ENCODE assay signal across 8 cellular contexts in genomic region chrX:123884809-123885408, GRCh38. TPM values are rescaled to one million over a fixed set of nuclear protein-coding genes. Genes with fewer than 3 reads are reported as not detected.
DNase-seq lines count a peak whose midpoint lies in the region; ATAC-seq and TF ChIP-seq lines count a peak whose summit lies in the region.

No MANE protein-coding gene starts in this region.

- H3K27me3 ChIP-seq in right lobe of liver = no peaks in the 10 kb centered on the region

- H3K4me1 ChIP-seq in right lobe of liver = no peaks in the 10 kb centered on the region

- H3K36me3 Mint-ChIP-seq in activated naive CD4-positive, alpha-beta T cell treated with anti-CD3 and anti-CD28 coated beads for 36 hours (ENCODE audit: low read depth) = peaks cover 15% of the 10 kb centered on the region
- no peaks in the 10 kb centered on the region for H3K36me3 Mint-ChIP-seq in activated naive CD4-positive, alpha-beta T cell treated with anti-CD3 and anti-CD28 coated beads, Interleukin-2, amount 50 U/mL, for 72 hours
- peaks cover 23% of the 10 kb centered on the region for H3K36me3 Mint-ChIP-seq in brain

- H3K36me3 ChIP-seq in right lobe of liver = peaks cover 0 to 6% (median 2%) of the 10 kb centered on the region in 4 donors

- no peaks in the 10 kb centered on the region for H3K9me3 ChIP-seq in right lobe of liver

- H3K27me3 Mint-ChIP-seq in activated naive CD4-positive, alpha-beta T cell treated with anti-CD3 and anti-CD28 coated beads for 36 hours (ENCODE audit: low read depth) = no peaks in the 10 kb centered on the region
- peaks cover 4% of the 10 kb centered on the region for H3K27me3 Mint-ChIP-seq in brain

- no peak overlapping the region for H3K4me3 ChIP-seq in right lobe of liver

- H3K9me3 Mint-ChIP-seq in activated naive CD4-positive, alpha-beta T cell treated with anti-CD3 and anti-CD28 coated beads for 36 hours = no peaks in the 10 kb centered on the region
- H3K9me3 Mint-ChIP-seq in activated naive CD4-positive, alpha-beta T cell treated with anti-CD3 and anti-CD28 coated beads, Interleukin-2, amount 50 U/mL, for 72 hours = no peaks in the 10 kb centered on the region
- peaks cover 0 to 7% (median 0%) of the 10 kb centered on the region in 5 experiments for H3K9me3 Mint-ChIP-seq in brain

- peak; percentile 42 for DNase-seq in activated naive CD4-positive, alpha-beta T cell treated with anti-CD3 and anti-CD28 coated beads for 36 hours
- DNase-seq in activated naive CD4-positive, alpha-beta T cell treated with anti-CD3 and anti-CD28 coated beads, Interleukin-2, amount 50 U/mL, for 72 hours (ENCODE audit: low spot score in 2 of 2) = no peak
- DNase-seq in NCI-H82 (lab: John Stamatoyannopoulos, UW) (peak; percentile 77), right lobe of liver (no peak)

- H3K4me1 Mint-ChIP-seq in activated naive CD4-positive, alpha-beta T cell treated with anti-CD3 and anti-CD28 coated beads for 36 hours (ENCODE audit: low read depth) = peaks cover 8% of the 10 kb centered on the region
- no peaks in the 10 kb centered on the region for H3K4me1 Mint-ChIP-seq in brain

- peak; percentile 34 to 69 for TF ChIP-seq CTCF in brain (conservative IDR thresholded peaks at IDR 0.05)
- peak; percentile 52 to 67 (median 61) for TF ChIP-seq CTCF in right lobe of liver (IDR thresholded peaks at IDR 0.05)

- no peak for ATAC-seq in activated naive CD4-positive, alpha-beta T cell treated with anti-CD3 and anti-CD28 coated beads, Interleukin-2, amount 50 U/mL, for 72 hours
- ATAC-seq in HG03342 (IDR thresholded peaks at IDR 0.05; ENCODE audit: unreplicated experiment) (peak; percentile 57), right lobe of liver (peak; percentile 67 to 78 (median 70)), HG03196 (IDR thresholded peaks at IDR 0.05; ENCODE audit: unreplicated experiment) (no peak), HG02610 (IDR thresholded peaks at IDR 0.05; ENCODE audit: unreplicated experiment) (no peak)

- H3K27ac ChIP-seq in right lobe of liver = no peak overlapping the region

- no peak overlapping the region for H3K4me3 Mint-ChIP-seq in activated naive CD4-positive, alpha-beta T cell treated with anti-CD3 and anti-CD28 coated beads for 36 hours
- no peak overlapping the region for H3K4me3 Mint-ChIP-seq in brain

- H3K27ac Mint-ChIP-seq in activated naive CD4-positive, alpha-beta T cell treated with anti-CD3 and anti-CD28 coated beads for 36 hours = no peak overlapping the region
- H3K27ac Mint-ChIP-seq in activated naive CD4-positive, alpha-beta T cell treated with anti-CD3 and anti-CD28 coated beads, Interleukin-2, amount 50 U/mL, for 72 hours = no peak overlapping the region
- H3K27ac Mint-ChIP-seq in brain = no peak overlapping the region

- intact Hi-C loops in activated naive CD4-positive, alpha-beta T cell treated with anti-CD3 and anti-CD28 coated beads for 36 hours (cut with micrococcal nuclease) = loop anchor here (2.0 to 10.0 kb wide), 3 partner anchors 52 to 130 kb away; partner anchors contain the start of gene STAG2
- intact Hi-C loops in right lobe of liver (cut with DNase I) = no loop called here

- TF ChIP-seq POLR2A in right lobe of liver (IDR thresholded peaks at IDR 0.05) = no peak

- CTCF ChIA-PET in activated naive CD4-positive, alpha-beta T cell treated with anti-CD3 and anti-CD28 coated beads for 36 hours (lab: Charles Lee) = interaction anchor here (0.6 to 2.3 kb wide), 6 partner anchors 49 to 864 kb away, joined by 3 to 7 read pairs (median 3); no protein-coding TSS in a partner anchor

RNA-seq across cellular contexts. Expression of gene XIAP, which starts 25.1 kb away (rescaled TPM):
- total RNA-seq in activated naive CD4-positive, alpha-beta T cell treated with anti-CD3 and anti-CD28 coated beads for 36 hours = 10 to 100 TPM; 24.0 to 24.5 TPM
- 10 to 100 TPM; 20.2 to 36.0 TPM for total RNA-seq in activated naive CD4-positive, alpha-beta T cell treated with anti-CD3 and anti-CD28 coated beads, Interleukin-2, amount 50 U/mL, for 72 hours
- polyA plus RNA-seq in brain (ENCODE audit: insufficient read depth, low read depth, low replicate concordance) = 20.3 TPM
- 10 to 100 TPM; 15.4 to 28.0 (median 24.7) TPM for total RNA-seq in right lobe of liver

Comparison
In these comparisons a context has a peak if more than half of its experiments do, and no peak if none do; other contexts are left out.
1. DNase-seq: peak in activated naive CD4-positive, alpha-beta T cell treated with anti-CD3 and anti-CD28 coated beads for 36 hours (single experiment) and NCI-H82 (single experiment); none in activated naive CD4-positive, alpha-beta T cell treated with anti-CD3 and anti-CD28 coated beads, Interleukin-2, amount 50 U/mL, for 72 hours (0 of 2) and right lobe of liver (0 of 3).
2. ATAC-seq: peak in HG03342 (single experiment) and right lobe of liver (4 of 4); none in activated naive CD4-positive, alpha-beta T cell treated with anti-CD3 and anti-CD28 coated beads, Interleukin-2, amount 50 U/mL, for 72 hours (0 of 2), HG03196 (single experiment) and HG02610 (single experiment).